Comparison of ENCODE assay signal across 19 cellular contexts in genomic region chr1:40922969-40923368, GRCh38. TPM values are rescaled to one million over a fixed set of nuclear protein-coding genes. Genes with fewer than 3 reads are reported as not detected.
DNase-seq lines count a peak whose midpoint lies in the region; ATAC-seq and TF ChIP-seq lines count a peak whose summit lies in the region.
"Had no signal": no experiment of that assay in that cellular context is flagged by ENCODE, and none has a peak within 500 bp of the region (broad histone marks: within the 10 kb centered on the region; RNA-seq: fewer than 3 reads in every experiment).

No MANE protein-coding gene starts in this region.

- H3K27me3 ChIP-seq in psoas muscle (ENCODE audit: insufficient read depth in 3 of 3, low read length in 2 of 3), result no peaks in the 10 kb centered on the region
- H3K27me3 ChIP-seq: adrenal gland, SJSA1 had no signal

- H3K9me3 ChIP-seq in psoas muscle, result no peaks in the 10 kb centered on the region
- H3K9me3 ChIP-seq: adrenal gland, SJSA1 had no signal

- H3K4me3 ChIP-seq in psoas muscle, result no peak overlapping the region
- H3K4me3 ChIP-seq: adrenal gland, SJSA1 had no signal

- ATAC-seq in left ventricle myocardium superior (peak; percentile 79), psoas muscle (peak in 3 of 4 donors; percentile 37 to 44 (median 40)), HG02610 (IDR thresholded peaks at IDR 0.05; ENCODE audit: unreplicated experiment) (no peak)
- ATAC-seq: HCT116; stimulated activated naive CD8-positive, alpha-beta T cell treated with anti-CD3 and anti-CD28 coated beads, Interleukin-15, Interleukin-2, amounts not matched to agents 100 U/mL and 50 U/mL, for 24 hours had no signal

- H3K27ac ChIP-seq in psoas muscle, result no peak overlapping the region
- H3K27ac ChIP-seq: adrenal gland, SJSA1 had no signal

- TF ChIP-seq CTCF in psoas muscle (IDR thresholded peaks at IDR 0.05), result no peak

- intact Hi-C loops in left ventricle myocardium superior (cut with micrococcal nuclease) (no loop called here), psoas muscle (cut with DNase I) (no loop called here)

- H3K36me3 ChIP-seq in psoas muscle (ENCODE audit: insufficient read depth in 1 of 2, low read depth in 1 of 2), result no peaks in the 10 kb centered on the region
- H3K36me3 ChIP-seq: adrenal gland, SJSA1 had no signal

- H3K4me1 ChIP-seq in psoas muscle, result no peaks in the 10 kb centered on the region
- H3K4me1 ChIP-seq: adrenal gland, SJSA1 had no signal

- WGBS in psoas muscle, 3 donors, result 40 to 66% (median 46%) methylated on average over 11 of the region's 11 CpGs

- DNase-seq in ELF-1 (ENCODE audit: low read depth, low spot score) (peak; percentile 58), NCI-H69 (lab: John Stamatoyannopoulos, UW) (peak; percentile 3), left ventricle myocardium superior (peak; percentile 36), psoas muscle (no peak), NCI-H1930 (lab: John Stamatoyannopoulos, UW) (no peak)
- DNase-seq in activated CD4-positive, alpha-beta T cell treated with anti-CD3 and anti-CD28 coated beads, Interleukin-2, amount 50 U/mL, for 48 hours, result no peak
- DNase-seq: COR-L47; islet precursor cell; KG1; mesenchymal stem cell; NCI-H1048; NCI-H2081 treated with DMSO at 0.1 percent for 48 hours; NCI-H526; stimulated activated naive CD8-positive, alpha-beta T cell treated with anti-CD3 and anti-CD28 coated beads, Interleukin-15, Interleukin-2, amounts not matched to agents 100 U/mL and 50 U/mL, for 24 hours; T-helper 2 cell had no signal

RNA-seq across cellular contexts. Expression of gene CTPS1, which starts 56.5 kb away (rescaled TPM):
- total RNA-seq in left ventricle myocardium superior, result 6.7 TPM
- total RNA-seq in psoas muscle, result 10 to 100 TPM in 3 of 4 donors, 1 to 10 TPM in 1; 8.0 to 26.1 (median 22.7) TPM
- 10 to 100 TPM; 14.7 to 43.5 (median 14.9) TPM for polyA plus RNA-seq in psoas muscle

Comparison
In these comparisons a context has a peak if more than half of its experiments do, and no peak if none do; other contexts are left out.
1. DNase-seq: peak in ELF-1 (single experiment), NCI-H69 (single experiment) and left ventricle myocardium superior (single experiment); none in psoas muscle (0 of 2), NCI-H1930 (0 of 2) and activated CD4-positive, alpha-beta T cell treated with anti-CD3 and anti-CD28 coated beads, Interleukin-2, amount 50 U/mL, for 48 hours (0 of 2).